8 cellular contexts compared by ENCODE assay signal in genomic region chr17:7573324-7574080, GRCh38. TPM values are rescaled to one million over a fixed set of nuclear protein-coding genes. Genes with fewer than 3 reads are reported as not detected.
DNase-seq lines count a peak whose midpoint lies in the region; ATAC-seq and TF ChIP-seq lines count a peak whose summit lies in the region.

No MANE protein-coding gene starts in this region.

- no peak; the same call in 1 of the 2 replicates for TF ChIP-seq CTCF in HEK293 (tag by site-specific recombination; IDR thresholded peaks at IDR 0.05)
- TF ChIP-seq CTCF in right lobe of liver (IDR thresholded peaks at IDR 0.05): no peak

- ATAC-seq in right lobe of liver: peak; percentile 53 to 63 (median 59)
- no peak for ATAC-seq in HG02840 (IDR thresholded peaks at IDR 0.05; ENCODE audit: low FRiP score, unreplicated experiment)

- H3K4me3 ChIP-seq in HEK293 (ENCODE audit: low read depth, low read length) (peak overlapping the region; percentile 97), right lobe of liver (peak overlapping the region; percentile 100)

- WGBS in right lobe of liver (ENCODE audit: insufficient coverage, low coverage, low lambda C conversion rate, missing lambda C conversion rate): no CpG with 5 or more reads among the region's 71 CpGs

- intact Hi-C loops in right lobe of liver (cut with DNase I): no loop called here

- CTCF ChIA-PET in HEK293 (lab: Yijun Ruan, JAX): interaction anchor here (0.7 to 1.1 kb wide), 4 partner anchors 10 to 114 kb away, joined by 3 to 6 read pairs (median 4); partner anchors contain the start of genes MPDU1, TP53 and WRAP53

- H3K27me3 ChIP-seq in right lobe of liver: no peaks in the 10 kb centered on the region

- H3K9me3 ChIP-seq in HEK293 (ENCODE audit: control insufficient read depth, insufficient read depth, low read depth, low read length) (no peaks in the 10 kb centered on the region), right lobe of liver (no peaks in the 10 kb centered on the region)

- H3K27ac ChIP-seq in HEK293 (ENCODE audit: extremely low read depth, low read depth, low read length) (peak overlapping the region; percentile 98), right lobe of liver (peak overlapping the region; percentile 90 to 99 (median 96))

- H3K36me3 ChIP-seq in HEK293 (ENCODE audit: control insufficient read depth in 2 of 2, insufficient read depth in 1 of 2, low read length in 2 of 2) (peaks cover 65 to 86% of the 10 kb centered on the region in 2 experiments), right lobe of liver (peaks cover 28 to 51% (median 37%) of the 10 kb centered on the region in 4 donors)

- H3K4me1 ChIP-seq in HEK293 (ENCODE audit: control insufficient read depth, insufficient read depth, low read length) (peaks cover 5% of the 10 kb centered on the region), right lobe of liver (peaks cover 0 to 48% (median 15%) of the 10 kb centered on the region in 4 donors)

- POLR2A ChIA-PET in HEK293 (lab: Yijun Ruan, JAX): interaction anchor here (0.6 to 8.2 kb wide), 22 partner anchors 8 to 358 kb away, joined by 3 to 98 read pairs (median 4); partner anchors contain the start of genes ATP1B2, CNTROB, FXR2 and MPDU1

- DNase-seq in COLO668 (lab: John Stamatoyannopoulos, UW; ENCODE audit: unreplicated experiment) (peak; percentile 85), NCI-H748 (lab: John Stamatoyannopoulos, UW; ENCODE audit: unreplicated experiment) (peak; percentile 95), dermis microvascular lymphatic vessel endothelial cell (ENCODE audit: low read depth in 2 of 2) (peak; percentile 89 to 94), right lobe of liver (peak; percentile 89 to 90 (median 90))
- DNase-seq in activated CD4-positive, alpha-beta T cell treated with anti-CD3 and anti-CD28 coated beads, Interleukin-2, amount 50 U/mL, for 4 hours: peak; percentile 90 to 91
- peak; percentile 76 to 82 for DNase-seq in stimulated activated CD4-positive, alpha-beta T cell treated with anti-CD3 and anti-CD28 coated beads, Interleukin-2, amount 100 ng/mL, for 48 hours

- peak; percentile 22 for TF ChIP-seq POLR2A in right lobe of liver (IDR thresholded peaks at IDR 0.05)

TF ChIP-seq in HEK293, 187 proteins besides CTCF, POLR2A, EP300 and RAD21 (continues in another document):
- TF ChIP-seq ZNF624 (tag by site-specific recombination; IDR thresholded peaks at IDR 0.05) (no peak), ZIC2 (tag by site-specific recombination; IDR thresholded peaks at IDR 0.05) (peak; percentile 81), ZNF324 (tag by site-specific recombination; IDR thresholded peaks at IDR 0.05) (peak; percentile 79), ZFHX2 (tag by site-specific recombination; conservative IDR thresholded peaks at IDR 0.05) (peak; percentile 99), ZNF600 (tag by site-specific recombination; IDR thresholded peaks at IDR 0.05) (no peak), ZNF488 (tag by site-specific recombination; IDR thresholded peaks at IDR 0.05) (no peak), ZBTB21 (tag by site-specific recombination; IDR thresholded peaks at IDR 0.05) (peak; percentile 34; the same call in 1 of the 2 replicates), GLIS2 (tag by site-specific recombination; IDR thresholded peaks at IDR 0.05) (peak; percentile 99), ZNF777 (tag by site-specific recombination; IDR thresholded peaks at IDR 0.05; ENCODE audit: borderline replicate concordance) (no peak), ZNF660 (tag by site-specific recombination; IDR thresholded peaks at IDR 0.05) (peak; percentile 49; the same call in 1 of the 2 replicates), ZNF776 (tag by site-specific recombination; IDR thresholded peaks at IDR 0.05; ENCODE audit: borderline replicate concordance) (no peak), ZNF366 (tag by site-specific recombination; conservative IDR thresholded peaks at IDR 0.05) (peak; percentile 74), ZBTB10 (tag by site-specific recombination; IDR thresholded peaks at IDR 0.05) (peak; percentile 59; the same call in 1 of the 2 replicates), ZNF830 (tag by site-specific recombination; IDR thresholded peaks at IDR 0.05; ENCODE audit: low read depth) (no peak), ZNF654 (tag by site-specific recombination; IDR thresholded peaks at IDR 0.05; ENCODE audit: low read depth) (no peak), OVOL3 (tag by site-specific recombination; IDR thresholded peaks at IDR 0.05) (no peak), ZNF398 (tag by site-specific recombination; IDR thresholded peaks at IDR 0.05) (peak; percentile 98), ZNF560 (tag by site-specific recombination; IDR thresholded peaks at IDR 0.05; ENCODE audit: borderline replicate concordance) (no peak), PBX3 (CRISPR knock-in tag; IDR thresholded peaks at IDR 0.05) (peak; percentile 62; the same call in 1 of the 2 replicates), SCRT2 (tag by site-specific recombination; IDR thresholded peaks at IDR 0.05) (no peak), IKZF3 (tag by site-specific recombination; IDR thresholded peaks at IDR 0.05) (0 out of 2 replicates have a peak, but pooled peaks have one; percentile 13), KLF1 (tag by site-specific recombination; IDR thresholded peaks at IDR 0.05) (peak; percentile 73), SCRT1 (tag by site-specific recombination; IDR thresholded peaks at IDR 0.05; ENCODE audit: borderline replicate concordance) (no peak), ZNF670 (tag by site-specific recombination; IDR thresholded peaks at IDR 0.05; ENCODE audit: low read depth) (no peak), ZBTB7A (tag by site-specific recombination; IDR thresholded peaks at IDR 0.05; ENCODE audit: low read depth) (peak; percentile 35; the same call in 1 of the 2 replicates), KLF9 (tag by site-specific recombination; IDR thresholded peaks at IDR 0.05; ENCODE audit: low read depth) (peak; percentile 65; the same call in 1 of the 2 replicates)

RNA-seq across cellular contexts. Expression of gene CD68, which starts 5.9 kb away (rescaled TPM):
- 0.77 and 1.5 TPM in 2 replicates for total RNA-seq in dermis microvascular lymphatic vessel endothelial cell
- total RNA-seq in right lobe of liver: 100 to 1,000 TPM in 1 of 6 experiments, 10 to 100 TPM in 5; 31.6 to 179 (median 51.1) TPM

RNA-seq across cellular contexts. Expression of gene MPDU1, which starts 10.2 kb away (rescaled TPM):
- total RNA-seq in dermis microvascular lymphatic vessel endothelial cell (70.0 and 98.1 TPM in 2 replicates), right lobe of liver (100 to 1,000 TPM in 2 of 6 experiments, 10 to 100 TPM in 4; 54.2 to 199 (median 63.3) TPM)

RNA-seq across cellular contexts. Expression of gene SENP3, which starts 11.8 kb away (rescaled TPM):
- 61.2 and 74.1 TPM in 2 replicates for total RNA-seq in dermis microvascular lymphatic vessel endothelial cell
- 10 to 100 TPM; 12.3 to 33.9 (median 15.1) TPM for total RNA-seq in right lobe of liver

RNA-seq across cellular contexts. Expression of gene TNFSF13, which starts 15.0 kb away (rescaled TPM):
- total RNA-seq in dermis microvascular lymphatic vessel endothelial cell: 0.25 and 0.26 TPM in 2 replicates
- 10 to 100 TPM in 2 of 6 experiments, 1 to 10 TPM in 4; 4.3 to 13.0 (median 6.2) TPM for total RNA-seq in right lobe of liver

RNA-seq across cellular contexts. Expression of gene SOX15, which starts 16.4 kb away (rescaled TPM):
- 0.13 TPM in 2 replicates for total RNA-seq in dermis microvascular lymphatic vessel endothelial cell
- not detected for total RNA-seq in right lobe of liver

Comparison
In these comparisons a context has a peak if more than half of its experiments do, and no peak if none do; other contexts are left out.
1. RNA of gene CD68, which starts 5.9 kb away (total RNA-seq): 31.6 to 179 TPM in right lobe of liver; 0.77 to 1.5 TPM in dermis microvascular lymphatic vessel endothelial cell; every median in the first group is over 10 times any median in the second.
2. Peak in every context shown above with its lines, with median percentiles within 50 percentile points of each other: DNase-seq.